9 cellular contexts compared by ENCODE assay signal in the genomic region with DNA sequence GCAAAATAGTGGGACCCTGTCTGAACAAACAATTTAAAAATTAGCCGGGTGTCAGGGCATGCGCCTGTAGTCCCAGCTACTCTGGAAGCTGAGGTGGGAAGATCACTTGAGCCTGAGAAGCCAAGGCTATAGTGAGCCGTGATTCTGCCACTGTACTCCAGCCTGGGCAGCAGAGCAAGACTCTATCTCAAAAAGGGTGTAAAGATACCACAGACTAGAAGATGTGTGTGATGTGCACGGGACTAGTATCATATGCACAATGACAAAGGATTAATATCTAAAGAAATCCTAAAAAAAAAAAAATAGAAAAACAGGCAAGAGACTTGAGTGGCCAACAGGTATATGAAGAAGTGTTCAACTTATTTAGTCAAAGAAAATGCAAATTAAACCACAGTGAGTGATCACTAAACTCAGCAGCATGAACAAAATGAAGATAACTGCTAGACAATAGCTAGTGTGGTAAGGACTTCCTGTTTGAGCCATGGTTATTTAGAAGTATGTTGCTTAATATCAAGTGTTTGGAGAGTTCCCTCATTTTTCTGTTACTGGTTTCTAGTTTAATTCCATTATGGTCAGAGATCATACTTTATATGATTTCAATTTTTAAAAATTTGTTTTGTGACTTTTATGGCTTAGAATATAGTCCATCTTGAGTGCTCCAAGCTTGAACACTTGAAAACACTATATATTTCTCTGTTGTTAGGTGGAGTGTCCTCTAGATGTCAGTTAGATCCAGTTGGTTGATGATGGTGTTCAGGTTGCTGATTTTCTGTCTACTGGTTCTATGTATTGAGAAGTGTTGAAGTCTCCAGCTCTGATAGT. TPM values are rescaled to one million over a fixed set of nuclear protein-coding genes. Genes with fewer than 3 reads are reported as not detected.
A peak's percentile ranks its signal among the peaks of the same experiment; 100 is the strongest.
DNase-seq lines count a peak whose midpoint lies in the region; ATAC-seq lines count a peak whose summit lies in the region.
"Had no signal": no experiment of that assay in that cellular context is flagged by ENCODE, and none has a peak within 500 bp of the region (broad histone marks: within the 10 kb centered on the region; RNA-seq: fewer than 3 reads in every experiment).

No MANE protein-coding gene starts in this region.

- no peaks in the 10 kb centered on the region for H3K36me3 Mint-ChIP-seq in activated T-cell treated with anti-CD3 and anti-CD28 coated beads, Interleukin-2, amount 50 U/mL, for 72 hours (ENCODE audit: insufficient read depth in 2 of 2)
- H3K36me3 Mint-ChIP-seq in activated T-helper 1 cell treated with anti-CD3 and anti-CD28 coated beads, Interleukin-12 subunit alpha, Interleukin-12 subunit beta, Interleukin-2, Interleukin-4 antibody, amounts not matched to agents 30 ng/mL and 10 ng/mL and 1 ng/mL, durations not matched to agents 14 hours and 24 hours and 36 hours (ENCODE audit: low read depth): peaks cover 1% of the 10 kb centered on the region

- peaks cover 3% of the 10 kb centered on the region for H3K4me1 ChIP-seq in thymus (ENCODE audit: control insufficient read depth, insufficient read depth, low read length)

- H3K27ac ChIP-seq in KOPT-K1 (ENCODE audit: low read depth, low read length, poor library complexity, severe bottlenecking) (peak overlapping the region; percentile 70), thymus (ENCODE audit: low read depth) (peak overlapping the region; percentile 49)

- no peaks in the 10 kb centered on the region for H3K27me3 Mint-ChIP-seq in activated T-cell treated with anti-CD3 and anti-CD28 coated beads, Interleukin-2, amount 50 U/mL, for 72 hours (ENCODE audit: low read depth)
- no peaks in the 10 kb centered on the region for H3K27me3 Mint-ChIP-seq in activated T-helper 1 cell treated with anti-CD3 and anti-CD28 coated beads, Interleukin-12 subunit alpha, Interleukin-12 subunit beta, Interleukin-2, Interleukin-4 antibody, amounts not matched to agents 30 ng/mL and 10 ng/mL and 1 ng/mL, durations not matched to agents 14 hours and 24 hours and 36 hours (ENCODE audit: insufficient read depth)

- peaks cover 37% of the 10 kb centered on the region for H3K4me1 Mint-ChIP-seq in activated T-cell treated with anti-CD3 and anti-CD28 coated beads, Interleukin-2, amount 50 U/mL, for 72 hours (ENCODE audit: low read depth)
- H3K4me1 Mint-ChIP-seq in activated T-helper 1 cell treated with anti-CD3 and anti-CD28 coated beads, Interleukin-12 subunit alpha, Interleukin-12 subunit beta, Interleukin-2, Interleukin-4 antibody, amounts not matched to agents 30 ng/mL and 10 ng/mL and 1 ng/mL, durations not matched to agents 14 hours and 24 hours and 36 hours (ENCODE audit: low read depth): peaks cover 16% of the 10 kb centered on the region

- WGBS in thymus: 87% methylated on average over 4 of the region's 4 CpGs

- ATAC-seq in activated T-cell treated with anti-CD3 and anti-CD28 coated beads, Interleukin-2, amount 50 U/mL, for 72 hours (replicated peaks in 1 of 2): peak; percentile 91 to 93
- ATAC-seq in HG03039 (IDR thresholded peaks at IDR 0.05; ENCODE audit: unreplicated experiment): no peak
- no peak for ATAC-seq in GM19452 (IDR thresholded peaks at IDR 0.05; ENCODE audit: unreplicated experiment)

- no peaks in the 10 kb centered on the region for H3K9me3 Mint-ChIP-seq in activated T-cell treated with anti-CD3 and anti-CD28 coated beads, Interleukin-2, amount 50 U/mL, for 72 hours
- H3K9me3 Mint-ChIP-seq in activated T-helper 1 cell treated with anti-CD3 and anti-CD28 coated beads, Interleukin-12 subunit alpha, Interleukin-12 subunit beta, Interleukin-2, Interleukin-4 antibody, amounts not matched to agents 30 ng/mL and 10 ng/mL and 1 ng/mL, durations not matched to agents 14 hours and 24 hours and 36 hours: no peaks in the 10 kb centered on the region

- no peaks in the 10 kb centered on the region for H3K9me3 ChIP-seq in KOPT-K1 (ENCODE audit: insufficient read depth, low read length, poor library complexity, severe bottlenecking)
- H3K9me3 ChIP-seq in thymus (ENCODE audit: control insufficient read depth): no peaks in the 10 kb centered on the region

- no peaks in the 10 kb centered on the region for H3K27me3 ChIP-seq in thymus (ENCODE audit: control insufficient read depth, insufficient read depth)

- DNase-seq in activated T-cell treated with anti-CD3 and anti-CD28 coated beads, Interleukin-2, amount 50 U/mL, for 72 hours: no peak
- no peak for DNase-seq in activated T-cell treated with anti-CD3 and anti-CD28 coated beads, Interleukin-2, amount 50 U/mL, for 1 hour
- no peak for DNase-seq in activated T-helper 1 cell treated with anti-CD3 and anti-CD28 coated beads, Interleukin-12 subunit alpha, Interleukin-12 subunit beta, Interleukin-2, Interleukin-4 antibody, amounts not matched to agents 30 ng/mL and 10 ng/mL and 1 ng/mL, durations not matched to agents 14 hours and 24 hours and 36 hours (ENCODE audit: low spot score)
- DNase-seq in NCI-H2227 treated with DMSO at 0.1 percent for 48 hours (lab: John Stamatoyannopoulos, UW): no peak
- DNase-seq: Calu3 had no signal

- H3K36me3 ChIP-seq in KOPT-K1 (ENCODE audit: insufficient read depth, low read length) (no peaks in the 10 kb centered on the region), thymus (ENCODE audit: control insufficient read depth, insufficient read depth) (no peaks in the 10 kb centered on the region)

- H3K4me3 Mint-ChIP-seq in activated T-cell treated with anti-CD3 and anti-CD28 coated beads, Interleukin-2, amount 50 U/mL, for 72 hours: peak overlapping the region in 1 of 2 donors; percentile 57
- no peak overlapping the region for H3K4me3 Mint-ChIP-seq in activated T-helper 1 cell treated with anti-CD3 and anti-CD28 coated beads, Interleukin-12 subunit alpha, Interleukin-12 subunit beta, Interleukin-2, Interleukin-4 antibody, amounts not matched to agents 30 ng/mL and 10 ng/mL and 1 ng/mL, durations not matched to agents 14 hours and 24 hours and 36 hours

- no peak overlapping the region for H3K4me3 ChIP-seq in thymus (ENCODE audit: low read length)

- H3K27ac Mint-ChIP-seq in activated T-cell treated with anti-CD3 and anti-CD28 coated beads, Interleukin-2, amount 50 U/mL, for 72 hours: peak overlapping the region; percentile 72
- peak overlapping the region; percentile 71 for H3K27ac Mint-ChIP-seq in activated T-helper 1 cell treated with anti-CD3 and anti-CD28 coated beads, Interleukin-12 subunit alpha, Interleukin-12 subunit beta, Interleukin-2, Interleukin-4 antibody, amounts not matched to agents 30 ng/mL and 10 ng/mL and 1 ng/mL, durations not matched to agents 14 hours and 24 hours and 36 hours

- intact Hi-C loops in activated T-helper 1 cell treated with anti-CD3 and anti-CD28 coated beads, Interleukin-12 subunit alpha, Interleukin-12 subunit beta, Interleukin-2, Interleukin-4 antibody, amounts not matched to agents 30 ng/mL and 10 ng/mL and 1 ng/mL, durations not matched to agents 14 hours and 24 hours and 36 hours (cut with micrococcal nuclease): no loop called here

RNA-seq across cellular contexts. Expression of gene SLX4, which starts 14.7 kb away (rescaled TPM):
- total RNA-seq in activated T-cell treated with anti-CD3 and anti-CD28 coated beads, Interleukin-2, amount 50 U/mL, for 72 hours: 10 to 100 TPM; 12.6 to 15.7 TPM
- total RNA-seq in activated T-helper 1 cell treated with anti-CD3 and anti-CD28 coated beads, Interleukin-12 subunit alpha, Interleukin-12 subunit beta, Interleukin-2, Interleukin-4 antibody, amounts not matched to agents 30 ng/mL and 10 ng/mL and 1 ng/mL, durations not matched to agents 14 hours and 24 hours and 36 hours: 10.3 and 10.8 TPM in 2 replicates
- polyA plus RNA-seq in thymus: 2.9 TPM

RNA-seq across cellular contexts. Expression of gene DNASE1, which starts 28.4 kb away (rescaled TPM):
- total RNA-seq in activated T-cell treated with anti-CD3 and anti-CD28 coated beads, Interleukin-2, amount 50 U/mL, for 72 hours: 10 to 100 TPM; 19.4 to 21.3 TPM
- total RNA-seq in activated T-helper 1 cell treated with anti-CD3 and anti-CD28 coated beads, Interleukin-12 subunit alpha, Interleukin-12 subunit beta, Interleukin-2, Interleukin-4 antibody, amounts not matched to agents 30 ng/mL and 10 ng/mL and 1 ng/mL, durations not matched to agents 14 hours and 24 hours and 36 hours: 10.0 and 12.5 TPM in 2 replicates
- 18.8 TPM for polyA plus RNA-seq in thymus

RNA-seq across cellular contexts. Expression of gene NLRC3, which starts 48.9 kb away (rescaled TPM):
- 10 to 100 TPM; 24.1 to 28.8 TPM for total RNA-seq in activated T-cell treated with anti-CD3 and anti-CD28 coated beads, Interleukin-2, amount 50 U/mL, for 72 hours
- 21.8 and 24.4 TPM in 2 replicates for total RNA-seq in activated T-helper 1 cell treated with anti-CD3 and anti-CD28 coated beads, Interleukin-12 subunit alpha, Interleukin-12 subunit beta, Interleukin-2, Interleukin-4 antibody, amounts not matched to agents 30 ng/mL and 10 ng/mL and 1 ng/mL, durations not matched to agents 14 hours and 24 hours and 36 hours
- polyA plus RNA-seq in thymus: 11.9 TPM

Comparison
In these comparisons a context has a peak if more than half of its experiments do, and no peak if none do; other contexts are left out.
1. ATAC-seq: peak in activated T-cell treated with anti-CD3 and anti-CD28 coated beads, Interleukin-2, amount 50 U/mL, for 72 hours (2 of 2); none in HG03039 (single experiment) and GM19452 (single experiment).